24 cellular contexts compared by ENCODE assay signal in the genomic region with DNA sequence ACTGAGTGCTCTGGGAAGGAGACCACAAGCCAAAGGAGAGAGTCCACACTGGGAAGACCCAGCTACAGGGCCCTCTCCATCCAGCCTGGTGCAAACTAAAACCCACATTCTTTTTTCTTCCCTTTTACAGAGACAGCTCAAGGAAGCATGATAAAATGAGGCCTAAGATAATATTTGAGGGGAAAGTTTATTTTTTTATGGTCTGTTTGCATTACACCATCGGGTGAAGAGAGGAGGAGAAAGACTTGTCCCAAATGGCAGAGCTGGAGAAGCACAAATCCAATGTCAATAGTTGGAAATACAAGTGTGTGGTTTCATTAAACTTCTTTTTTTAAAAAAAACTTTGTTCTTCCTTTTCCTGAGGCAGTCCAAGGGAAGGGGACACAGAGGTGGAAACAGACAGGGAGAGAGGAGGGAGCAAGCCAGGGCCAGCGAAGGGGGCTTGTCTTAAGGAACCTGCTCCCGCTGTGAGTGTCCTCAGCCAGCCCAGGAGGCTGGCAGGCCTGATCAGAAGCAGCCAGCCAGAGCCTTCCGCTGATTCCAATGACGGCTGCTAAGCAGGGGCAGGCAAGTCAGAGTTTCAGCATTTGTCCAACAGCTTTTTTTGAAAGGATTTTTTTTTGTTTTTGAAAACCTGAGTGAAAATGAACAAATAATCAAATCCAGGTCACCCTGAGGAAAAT.
"Had no signal": no experiment of that assay in that cellular context is flagged by ENCODE, and none has a peak within 500 bp of the region (broad histone marks: within the 10 kb centered on the region; RNA-seq: fewer than 3 reads in every experiment).

No MANE protein-coding gene starts in this region.

- H3K4me2 ChIP-seq: hepatocyte had no signal

- H3K27ac Mint-ChIP-seq: activated naive CD4-positive, alpha-beta T cell treated with anti-CD3 and anti-CD28 coated beads for 36 hours; activated naive CD8-positive, alpha-beta T cell treated with anti-CD3 and anti-CD28 coated beads, Interleukin-2, amount 10 ng/mL, durations not matched to agents 7 days and 5 days; dendritic cell treated with granulocyte-macrophage colony-stimulating factor and Interleukin-4, amounts not matched to agents 40 ng/mL and 50 ng/mL, for 4 days; immature natural killer cell; mesothelial cell of epicardium; natural killer cell treated with Interleukin-12 subunit alpha and Interleukin-12 subunit beta and Interleukin-15 and Interleukin-18, amount 100 ng/mL, for 72 hours; stimulated activated naive CD8-positive, alpha-beta T cell treated with anti-CD3 and anti-CD28 coated beads, Interleukin-15, Interleukin-2, amounts not matched to agents 100 ng/mL and 50 ng/mL, for 24 hours; T-helper 1 cell treated with Interleukin-12 subunit alpha and Interleukin-12 subunit beta and Interleukin-4 antibody, amounts not matched to agents 30 μg/mL and 1 μg/mL, for 36 hours; WTC11 had no signal

- H3K9me3 ChIP-seq: left lung, neutrophil, tibial artery had no signal

- H2AFZ ChIP-seq: hepatocyte, parathyroid adenoma had no signal

- H3K9ac ChIP-seq: parathyroid adenoma had no signal

- H3K36me3 ChIP-seq: left lung, neutrophil, tibial artery had no signal

- DNase-seq: activated CD8-positive, alpha-beta memory T cell treated with anti-CD3 and anti-CD28 coated beads, Interleukin-2, amount 50 U/mL, for 48 hours; activated naive CD4-positive, alpha-beta T cell treated with anti-CD3 and anti-CD28 coated beads for 36 hours; activated naive CD8-positive, alpha-beta T cell treated with anti-CD3 and anti-CD28 coated beads, Interleukin-2, amount 10 ng/mL, durations not matched to agents 7 days and 5 days; activated T-cell treated with anti-CD3 and anti-CD28 coated beads, Interleukin-2, amount 50 U/mL, for 48 hours; amniotic stem cell; cerebellar nuclear complex; effector CD4-positive, alpha-beta T cell; foreskin melanocyte; immature natural killer cell; left lung; right cardiac atrium; stimulated activated CD4-positive, alpha-beta T cell treated with anti-CD3 and anti-CD28 coated beads, Interleukin-1b, Interleukin-23, amount 100 ng/mL, for 48 hours; substantia nigra; T1000; tibial artery had no signal

- H3K27ac ChIP-seq: hepatocyte, left lung, neutrophil, parathyroid adenoma had no signal

- H3K4me3 ChIP-seq: hepatocyte, left lung, tibial artery had no signal

- H3K4me1 Mint-ChIP-seq: activated naive CD8-positive, alpha-beta T cell treated with anti-CD3 and anti-CD28 coated beads, Interleukin-2, amount 10 ng/mL, durations not matched to agents 7 days and 5 days; immature natural killer cell; mesothelial cell of epicardium; WTC11 had no signal

- H3K79me2 ChIP-seq: hepatocyte, parathyroid adenoma had no signal

- H3K36me3 Mint-ChIP-seq: activated naive CD8-positive, alpha-beta T cell treated with anti-CD3 and anti-CD28 coated beads, Interleukin-2, amount 10 ng/mL, durations not matched to agents 7 days and 5 days; immature natural killer cell; mesothelial cell of epicardium; natural killer cell treated with Interleukin-12 subunit alpha and Interleukin-12 subunit beta and Interleukin-15 and Interleukin-18, amount 100 ng/mL, for 72 hours; WTC11 had no signal

- H3K27me3 ChIP-seq: left lung, neutrophil, tibial artery had no signal

- H3K4me1 ChIP-seq: left lung, parathyroid adenoma had no signal

- H3K4me3 Mint-ChIP-seq: activated naive CD4-positive, alpha-beta T cell treated with anti-CD3 and anti-CD28 coated beads for 36 hours; activated naive CD8-positive, alpha-beta T cell treated with anti-CD3 and anti-CD28 coated beads, Interleukin-2, amount 10 ng/mL, durations not matched to agents 7 days and 5 days; dendritic cell treated with granulocyte-macrophage colony-stimulating factor and Interleukin-4, amounts not matched to agents 40 ng/mL and 50 ng/mL, for 4 days; immature natural killer cell; mesothelial cell of epicardium; natural killer cell treated with Interleukin-12 subunit alpha and Interleukin-12 subunit beta and Interleukin-15 and Interleukin-18, amount 100 ng/mL, for 72 hours; stimulated activated naive CD8-positive, alpha-beta T cell treated with anti-CD3 and anti-CD28 coated beads, Interleukin-15, Interleukin-2, amounts not matched to agents 100 ng/mL and 50 ng/mL, for 24 hours; T-helper 1 cell treated with Interleukin-12 subunit alpha and Interleukin-12 subunit beta and Interleukin-4 antibody, amounts not matched to agents 30 μg/mL and 1 μg/mL, for 36 hours; WTC11 had no signal

- ATAC-seq: left lung; natural killer cell treated with Interleukin-12 subunit alpha and Interleukin-12 subunit beta and Interleukin-15 and Interleukin-18, amount 100 ng/mL, for 72 hours; right cardiac atrium; WTC11 had no signal

- H3K9me3 Mint-ChIP-seq: activated naive CD4-positive, alpha-beta T cell treated with anti-CD3 and anti-CD28 coated beads for 36 hours; activated naive CD8-positive, alpha-beta T cell treated with anti-CD3 and anti-CD28 coated beads, Interleukin-2, amount 10 ng/mL, durations not matched to agents 7 days and 5 days; dendritic cell treated with granulocyte-macrophage colony-stimulating factor and Interleukin-4, amounts not matched to agents 40 ng/mL and 50 ng/mL, for 4 days; immature natural killer cell; natural killer cell treated with Interleukin-12 subunit alpha and Interleukin-12 subunit beta and Interleukin-15 and Interleukin-18, amount 100 ng/mL, for 72 hours; stimulated activated naive CD8-positive, alpha-beta T cell treated with anti-CD3 and anti-CD28 coated beads, Interleukin-15, Interleukin-2, amounts not matched to agents 100 ng/mL and 50 ng/mL, for 24 hours; T-helper 1 cell treated with Interleukin-12 subunit alpha and Interleukin-12 subunit beta and Interleukin-4 antibody, amounts not matched to agents 30 μg/mL and 1 μg/mL, for 36 hours had no signal
